1 cellular context compared by ENCODE assay signal in the genomic region with DNA sequence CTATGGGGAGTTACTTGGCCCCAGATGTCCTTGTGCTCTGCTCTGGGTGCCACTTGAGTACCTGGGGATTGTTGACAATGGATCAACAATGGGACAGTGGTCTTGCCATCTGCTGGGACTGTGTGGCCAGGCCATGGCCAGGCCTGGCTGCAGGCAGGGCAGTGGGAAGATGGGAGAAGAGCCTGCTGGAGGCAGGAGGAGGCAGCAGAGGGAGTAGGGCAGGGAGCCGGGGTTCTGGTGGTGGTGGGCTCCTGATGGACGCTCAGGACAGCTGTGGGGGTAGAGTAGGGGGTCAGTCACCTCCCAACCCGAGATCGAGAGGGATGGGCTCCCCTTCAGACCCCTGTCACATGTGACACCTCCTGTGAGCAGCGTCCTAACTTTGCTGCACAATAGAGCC.
TF ChIP-seq lines count a peak whose summit lies in the region.

No MANE protein-coding gene starts in this region.

TF ChIP-seq in H1, 55 proteins besides CTCF, POLR2A, EP300 and RAD21:
- TF ChIP-seq TAF7 (optimal IDR thresholded peaks at IDR 0.05; ENCODE audit: borderline replicate concordance, low read depth, low read length) (no peak), KDM1A (IDR thresholded peaks at IDR 0.05; ENCODE audit: borderline replicate concordance, low read length) (no peak), RXRA (IDR thresholded peaks at IDR 0.05; ENCODE audit: insufficient read depth, low read depth, low read length) (no peak), GABPA (IDR thresholded peaks at IDR 0.05; ENCODE audit: borderline replicate concordance, insufficient read depth, low read length) (no peak), ASH2L (IDR thresholded peaks at IDR 0.05; ENCODE audit: low read length) (no peak), TCF12 (IDR thresholded peaks at IDR 0.05; ENCODE audit: low read depth, low read length) (no peak), ZNF274 (IDR thresholded peaks at IDR 0.05; ENCODE audit: borderline replicate concordance, extremely low read depth, low read length) (no peak)
